ENCODE assay signal across 8 cellular contexts in genomic region chr11:64331569-64332371, GRCh38. TPM values are rescaled to one million over a fixed set of nuclear protein-coding genes. Genes with fewer than 3 reads are reported as not detected.
DNase-seq lines count a peak whose midpoint lies in the region; ATAC-seq, FAIRE-seq and TF ChIP-seq lines count a peak whose summit lies in the region.

No MANE protein-coding gene starts in this region.

- peak overlapping the region; percentile 16 for H3K4me3 Mint-ChIP-seq in activated CD8-positive, alpha-beta memory T cell treated with anti-CD3 and anti-CD28 coated beads, Interleukin-2, amount 10 ng/mL, durations not matched to agents 7 days and 5 days

- no peak overlapping the region for H3K4me3 ChIP-seq in NT2/D1 (ENCODE audit: insufficient read length, low read depth)

- H3K4me1 ChIP-seq in NT2/D1 (ENCODE audit: insufficient read depth, insufficient read length): peaks cover 8% of the 10 kb centered on the region

- H3K36me3 Mint-ChIP-seq in activated CD8-positive, alpha-beta memory T cell treated with anti-CD3 and anti-CD28 coated beads, Interleukin-2, amount 10 ng/mL, durations not matched to agents 7 days and 5 days: peaks cover 9% of the 10 kb centered on the region

- TF ChIP-seq CTCF in GM10248 (IDR thresholded peaks at IDR 0.05; ENCODE audit: control extremely low read depth, extremely low read depth, low read depth, missing control alignments) (peak; percentile 56), omental fat pad (IDR thresholded peaks at IDR 0.05) (peak in 1 of 3 donors; percentile 12)

- no peaks in the 10 kb centered on the region for H3K27me3 Mint-ChIP-seq in activated CD8-positive, alpha-beta memory T cell treated with anti-CD3 and anti-CD28 coated beads, Interleukin-2, amount 10 ng/mL, durations not matched to agents 7 days and 5 days

- peak overlapping the region; percentile 0 for H3K9ac ChIP-seq in NT2/D1 (ENCODE audit: insufficient read length, low read depth)

- no peaks in the 10 kb centered on the region for H3K9me3 ChIP-seq in NT2/D1 (ENCODE audit: insufficient read depth, low read length)

- peak; percentile 79 for DNase-seq in GM10248 (ENCODE audit: extremely low spot score)
- no peak for DNase-seq in NT2/D1 (ENCODE audit: low read depth, low spot score)
- DNase-seq in activated CD8-positive, alpha-beta memory T cell treated with anti-CD3 and anti-CD28 coated beads, Interleukin-2, amount 10 ng/mL, durations not matched to agents 7 days and 5 days: peak; percentile 96
- peak; percentile 74 for DNase-seq in fibroblast of gingiva (ENCODE audit: low read depth)
- peak; percentile 83 for DNase-seq in omental fat pad (ENCODE audit: low spot score)
- DNase-seq in urothelium cell line (ENCODE audit: low spot score): peak; percentile 83
- DNase-seq in NCI-H2227 (lab: John Stamatoyannopoulos, UW; ENCODE audit: unreplicated experiment): no peak

- CTCF ChIA-PET in GM10248 (lab: Yijun Ruan, JAX): interaction anchor here (0.7 to 4.2 kb wide), 25 partner anchors 9 to 633 kb away, joined by 3 to 71 read pairs (median 4); partner anchors contain the start of genes CATSPERZ, CCDC88B, ESRRA and FERMT3
- CTCF ChIA-PET in activated CD8-positive, alpha-beta memory T cell treated with anti-CD3 and anti-CD28 coated beads, Interleukin-2, amount 10 ng/mL, durations not matched to agents 7 days and 5 days (lab: Charles Lee): interaction anchor here (0.6 to 7.7 kb wide), 33 partner anchors 9 to 413 kb away, joined by 3 to 140 read pairs (median 4); partner anchors contain the start of genes CATSPERZ, CCDC88B, DNAJC4 and ESRRA

- FAIRE-seq in urothelium cell line (lab: Jason Lieb, UNC): no peak

- ATAC-seq in HG02798 (IDR thresholded peaks at IDR 0.05; ENCODE audit: poor library complexity, unreplicated experiment) (peak; percentile 62), omental fat pad (ENCODE audit: low FRiP score) (peak; percentile 91)
- ATAC-seq in activated CD8-positive, alpha-beta memory T cell treated with anti-CD3 and anti-CD28 coated beads, Interleukin-2, amount 10 ng/mL, durations not matched to agents 7 days and 5 days: peak; percentile 95

- POLR2A ChIA-PET in GM10248 (lab: Yijun Ruan, JAX): interaction anchor here (0.6 to 2.0 kb wide), 4 partner anchors 8 to 146 kb away, joined by 3 to 18 read pairs (median 5); partner anchors contain the start of genes CCDC88B, PRDX5, STIP1 and TRMT112

- H3K27ac Mint-ChIP-seq in activated CD8-positive, alpha-beta memory T cell treated with anti-CD3 and anti-CD28 coated beads, Interleukin-2, amount 10 ng/mL, durations not matched to agents 7 days and 5 days: peak overlapping the region; percentile 83

- H3K4me1 Mint-ChIP-seq in activated CD8-positive, alpha-beta memory T cell treated with anti-CD3 and anti-CD28 coated beads, Interleukin-2, amount 10 ng/mL, durations not matched to agents 7 days and 5 days: peaks cover 48% of the 10 kb centered on the region

- H3K27me3 ChIP-seq in NT2/D1 (ENCODE audit: insufficient read depth, insufficient read length): no peaks in the 10 kb centered on the region

- no peaks in the 10 kb centered on the region for H3K9me3 Mint-ChIP-seq in activated CD8-positive, alpha-beta memory T cell treated with anti-CD3 and anti-CD28 coated beads, Interleukin-2, amount 10 ng/mL, durations not matched to agents 7 days and 5 days (ENCODE audit: low read depth)

- no peaks in the 10 kb centered on the region for H3K36me3 ChIP-seq in NT2/D1 (ENCODE audit: insufficient read depth, insufficient read length, low read length)

RNA-seq across cellular contexts. Expression of gene CCDC88B, which starts 8.2 kb away (rescaled TPM):
- total RNA-seq in activated CD8-positive, alpha-beta memory T cell treated with anti-CD3 and anti-CD28 coated beads, Interleukin-2, amount 10 ng/mL, durations not matched to agents 7 days and 5 days: 100 to 1,000 TPM; 152 to 164 TPM
- total RNA-seq in omental fat pad: 10 to 100 TPM in 2 of 4 donors, 1 to 10 TPM in 2; 6.2 to 24.1 (median 10.3) TPM

RNA-seq across cellular contexts. Expression of gene PRDX5, which starts 13.8 kb away (rescaled TPM):
- total RNA-seq in activated CD8-positive, alpha-beta memory T cell treated with anti-CD3 and anti-CD28 coated beads, Interleukin-2, amount 10 ng/mL, durations not matched to agents 7 days and 5 days: 100 to 1,000 TPM; 125 to 163 TPM
- 100 to 1,000 TPM; 174 to 263 (median 238) TPM for total RNA-seq in omental fat pad

RNA-seq across cellular contexts. Expression of gene TRMT112, which starts 14.4 kb away (rescaled TPM):
- 100 to 1,000 TPM; 134 to 153 TPM for total RNA-seq in activated CD8-positive, alpha-beta memory T cell treated with anti-CD3 and anti-CD28 coated beads, Interleukin-2, amount 10 ng/mL, durations not matched to agents 7 days and 5 days
- 100 to 1,000 TPM; 180 to 263 (median 215) TPM for total RNA-seq in omental fat pad

RNA-seq across cellular contexts. Expression of gene ESRRA, which starts 26.4 kb away (rescaled TPM):
- total RNA-seq in activated CD8-positive, alpha-beta memory T cell treated with anti-CD3 and anti-CD28 coated beads, Interleukin-2, amount 10 ng/mL, durations not matched to agents 7 days and 5 days: 10 to 100 TPM; 46.6 to 54.0 TPM
- 10 to 100 TPM; 32.1 to 50.8 (median 44.6) TPM for total RNA-seq in omental fat pad

RNA-seq across cellular contexts. Expression of gene RPS6KA4, which starts 27.2 kb away (rescaled TPM):
- 10 to 100 TPM; 31.1 to 41.9 TPM for total RNA-seq in activated CD8-positive, alpha-beta memory T cell treated with anti-CD3 and anti-CD28 coated beads, Interleukin-2, amount 10 ng/mL, durations not matched to agents 7 days and 5 days
- total RNA-seq in omental fat pad: 10 to 100 TPM; 15.7 to 64.2 (median 28.1) TPM

Comparison
In these comparisons a context has a peak if more than half of its experiments do, and no peak if none do; other contexts are left out.
1. DNase-seq: peak in GM10248 (single experiment), activated CD8-positive, alpha-beta memory T cell treated with anti-CD3 and anti-CD28 coated beads, Interleukin-2, amount 10 ng/mL, durations not matched to agents 7 days and 5 days (single experiment), fibroblast of gingiva (single experiment), omental fat pad (single experiment) and urothelium cell line (single experiment); none in NT2/D1 (single experiment) and NCI-H2227 (single experiment).
2. RNA of gene CCDC88B, which starts 8.2 kb away (total RNA-seq): 152 to 164 TPM in activated CD8-positive, alpha-beta memory T cell treated with anti-CD3 and anti-CD28 coated beads, Interleukin-2, amount 10 ng/mL, durations not matched to agents 7 days and 5 days; 6.2 to 24.1 TPM in omental fat pad; every median in the first group is over 4 times any median in the second.
3. Peak in every context shown above with its lines, with median percentiles within 50 percentile points of each other: ATAC-seq.